30 cellular contexts compared by ENCODE assay signal in genomic region chr12:29863665-29864064, GRCh38.
"Had no signal": no experiment of that assay in that cellular context is flagged by ENCODE, and none has a peak within 500 bp of the region (broad histone marks: within the 10 kb centered on the region; RNA-seq: fewer than 3 reads in every experiment).

No MANE protein-coding gene starts in this region.

- H3K4me3 ChIP-seq: coronary artery, esophagus squamous epithelium, left lung, prostate gland, right atrium auricular region, smooth muscle cell, stomach, thyroid gland, vagina had no signal

- H3K27ac ChIP-seq: coronary artery, esophagus squamous epithelium, left lung, prostate gland, right atrium auricular region, stomach, thyroid gland, vagina had no signal

- H3K27me3 ChIP-seq: esophagus squamous epithelium, left lung, right atrium auricular region, stomach, thyroid gland, vagina had no signal

- H3K36me3 ChIP-seq: esophagus squamous epithelium, left lung, prostate gland, right atrium auricular region, stomach, thyroid gland, vagina had no signal

- ATAC-seq: left cardiac atrium; left lung; naive thymus-derived CD4-positive, alpha-beta T cell; sciatic nerve; stimulated activated effector memory CD8-positive, alpha-beta T cell treated with anti-CD3 and anti-CD28 coated beads, Interleukin-12 subunit alpha, Interleukin-12 subunit beta, amount 100 ng/mL, for 72 hours had no signal

- DNase-seq: dermis blood vessel endothelial cell; effector memory CD4-positive, alpha-beta T cell; erythroblast; esophagus squamous epithelium; foreskin melanocyte; glutamatergic neuron; hypothalamus; left cardiac atrium; left lung; mesenchymal stem cell; midbrain; naive thymus-derived CD4-positive, alpha-beta T cell; nucleus accumbens; stimulated activated CD4-positive, alpha-beta T cell treated with anti-CD3 and anti-CD28 coated beads, Interleukin-12 subunit alpha, Interleukin-12 subunit beta, amount 100 ng/mL, for 4 hours; stimulated activated CD4-positive, alpha-beta T cell treated with anti-CD3 and anti-CD28 coated beads, Interleukin-2, amount 100 ng/mL, for 24 hours; stimulated activated CD4-positive, alpha-beta T cell treated with anti-CD3 and anti-CD28 coated beads, Interleukin-4, amount 100 ng/mL, for 24 hours; stimulated activated naive CD4-positive, alpha-beta T cell treated with Interleukin-2 at 50 U/mL for 16 hours; stomach; thyroid gland; trophoblast cell had no signal

- H3K4me2 ChIP-seq: smooth muscle cell had no signal

- H3K36me3 Mint-ChIP-seq: naive thymus-derived CD4-positive, alpha-beta T cell; stimulated activated effector memory CD8-positive, alpha-beta T cell treated with anti-CD3 and anti-CD28 coated beads, Interleukin-12 subunit alpha, Interleukin-12 subunit beta, amount 100 ng/mL, for 72 hours had no signal

- H3K27me3 Mint-ChIP-seq: naive thymus-derived CD4-positive, alpha-beta T cell had no signal

- H3K27ac Mint-ChIP-seq: naive thymus-derived CD4-positive, alpha-beta T cell; nephron; stimulated activated effector memory CD8-positive, alpha-beta T cell treated with anti-CD3 and anti-CD28 coated beads, Interleukin-12 subunit alpha, Interleukin-12 subunit beta, amount 100 ng/mL, for 72 hours had no signal

- H3K9me3 ChIP-seq: esophagus squamous epithelium, left lung, prostate gland, right atrium auricular region, stomach, thyroid gland, vagina had no signal

- FAIRE-seq: endometrium, islet of Langerhans had no signal

- H3K4me3 Mint-ChIP-seq: naive thymus-derived CD4-positive, alpha-beta T cell; nephron; stimulated activated effector memory CD8-positive, alpha-beta T cell treated with anti-CD3 and anti-CD28 coated beads, Interleukin-12 subunit alpha, Interleukin-12 subunit beta, amount 100 ng/mL, for 72 hours had no signal

- H3K4me1 Mint-ChIP-seq: naive thymus-derived CD4-positive, alpha-beta T cell; nephron; stimulated activated effector memory CD8-positive, alpha-beta T cell treated with anti-CD3 and anti-CD28 coated beads, Interleukin-12 subunit alpha, Interleukin-12 subunit beta, amount 100 ng/mL, for 72 hours had no signal

- H3K4me1 ChIP-seq: left lung, prostate gland, right atrium auricular region, stomach, thyroid gland, vagina had no signal
